Comparison of ENCODE assay signal across 10 cellular contexts in genomic region chr15:45112592-45113379, GRCh38. TPM values are rescaled to one million over a fixed set of nuclear protein-coding genes. Genes with fewer than 3 reads are reported as not detected.
A peak's percentile ranks its signal among the peaks of the same experiment; 100 is the strongest.
DNase-seq lines count a peak whose midpoint lies in the region; ATAC-seq and TF ChIP-seq lines count a peak whose summit lies in the region.
"Had no signal": no experiment of that assay in that cellular context is flagged by ENCODE, and none has a peak within 500 bp of the region (broad histone marks: within the 10 kb centered on the region; RNA-seq: fewer than 3 reads in every experiment).

No MANE protein-coding gene starts in this region.

- peak; percentile 27 for ATAC-seq in SK-N-SH treated with all-trans-retinoic acid at 6 μM for 48 hours
- no peak for ATAC-seq in GM19324 (IDR thresholded peaks at IDR 0.05; ENCODE audit: low FRiP score, unreplicated experiment)

- H3K4me1 ChIP-seq in hepatocyte (ENCODE audit: insufficient read depth) (peaks cover 20% of the 10 kb centered on the region), PC-9 (replicated peaks; ENCODE audit: insufficient read depth) (no peaks in the 10 kb centered on the region)

- 4% methylated on average over 50 of the region's 57 CpGs for WGBS in hepatocyte (ENCODE audit: low lambda C conversion rate, missing lambda C conversion rate)

- H3K36me3 ChIP-seq in hepatocyte (replicated peaks; ENCODE audit: insufficient read depth, low read depth), result no peaks in the 10 kb centered on the region
- no peaks in the 10 kb centered on the region for H3K36me3 ChIP-seq in PC-9 (ENCODE audit: low read depth)

- H3F3A ChIP-seq in PC-9 (ENCODE audit: insufficient read depth, low read depth), result no peaks in the 10 kb centered on the region

- no peaks in the 10 kb centered on the region for H3K9me3 ChIP-seq in hepatocyte (ENCODE audit: low read depth)
- H3K9me3 ChIP-seq in PC-9 (ENCODE audit: insufficient read depth, low read depth), result no peaks in the 10 kb centered on the region

- CTCF ChIA-PET in PC-9 (lab: Charles Lee), result no interaction called here

- H3K79me2 ChIP-seq in hepatocyte, result no peaks in the 10 kb centered on the region
- H3K79me2 ChIP-seq in PC-9 (ENCODE audit: low read depth), result no peaks in the 10 kb centered on the region

- POLR2A ChIA-PET in PC-9 (lab: Charles Lee; ENCODE audit: unreplicated experiment), result interaction anchor here (0.5 kb wide), 1 partner anchor 11 kb away, joined by 3 read pairs; no protein-coding TSS in a partner anchor

- no peak overlapping the region for H3K27ac ChIP-seq in hepatocyte
- no peak overlapping the region for H3K27ac ChIP-seq in PC-9

- peaks cover 83% of the 10 kb centered on the region for H3K27me3 ChIP-seq in hepatocyte
- H3K27me3 ChIP-seq in PC-9 (ENCODE audit: insufficient read depth, low read depth), result peaks cover 3% of the 10 kb centered on the region; the same call in 1 of the 2 replicates

- DNase-seq in NCI-H748 (lab: John Stamatoyannopoulos, UW; ENCODE audit: unreplicated experiment) (peak; percentile 28), NCI-H748 treated with DMSO at 0.1 percent for 48 hours (lab: John Stamatoyannopoulos, UW) (no peak), hepatocyte (ENCODE audit: low spot score) (peak; percentile 35), retina (peak; percentile 75), PC-9 (no peak)
- DNase-seq in activated effector memory CD4-positive, alpha-beta T cell treated with anti-CD3 and anti-CD28 coated beads, Interleukin-2, amount 50 U/mL, for 16 hours, result no peak
- DNase-seq: NCI-H1436 had no signal

- H2AFZ ChIP-seq in hepatocyte (peak overlapping the region; percentile 11), PC-9 (no peak overlapping the region)

- H4K20me1 ChIP-seq in hepatocyte (ENCODE audit: insufficient read depth, poor library complexity, severe bottlenecking) (no peaks in the 10 kb centered on the region), PC-9 (ENCODE audit: insufficient read depth) (no peaks in the 10 kb centered on the region)

- H3K9me2 ChIP-seq in hepatocyte (replicated peaks; ENCODE audit: insufficient read depth) (no peaks in the 10 kb centered on the region), PC-9 (ENCODE audit: insufficient read depth) (no peaks in the 10 kb centered on the region)

- intact Hi-C loops in PC-9 (cut with micrococcal nuclease; ENCODE audit: unreplicated experiment), result no loop called here

- H3K4me2 ChIP-seq in hepatocyte, result peak overlapping the region; percentile 89
- no peak overlapping the region for H3K4me2 ChIP-seq in PC-9

- no TSS peak for BruUV-seq in PC-9 (replicated peaks; lab: Mats Ljungman, UMichigan)

- no peak for TF ChIP-seq CTCF in hepatocyte (IDR thresholded peaks at IDR 0.05; ENCODE audit: poor library complexity)
- TF ChIP-seq CTCF in PC-9 (conservative IDR thresholded peaks at IDR 0.05), result no peak

- H3K4me3 ChIP-seq in hepatocyte (no peak overlapping the region), PC-9 (no peak overlapping the region)

TF ChIP-seq in SK-N-SH treated with all-trans-retinoic acid at 6 μM for 48 hours, 23 proteins besides CTCF, POLR2A, EP300 and RAD21 (continues in another document):
- TF ChIP-seq CSDC2 (CRISPR knock-in tag; IDR thresholded peaks at IDR 0.05) (no peak), ISL1 (CRISPR knock-in tag; IDR thresholded peaks at IDR 0.05) (no peak), OSR1 (CRISPR knock-in tag; IDR thresholded peaks at IDR 0.05) (no peak), ZNF70 (CRISPR knock-in tag; IDR thresholded peaks at IDR 0.05) (no peak), ZNF8 (CRISPR knock-in tag; IDR thresholded peaks at IDR 0.05) (no peak), TSHZ2 (CRISPR knock-in tag; IDR thresholded peaks at IDR 0.05) (no peak), ZNF565 (CRISPR knock-in tag; conservative IDR thresholded peaks at IDR 0.05; ENCODE audit: low read depth) (no peak), PPARA (CRISPR knock-in tag; IDR thresholded peaks at IDR 0.05; ENCODE audit: borderline replicate concordance) (no peak), TCF4 (CRISPR knock-in tag; IDR thresholded peaks at IDR 0.05; ENCODE audit: borderline replicate concordance) (no peak), RARB (CRISPR knock-in tag; IDR thresholded peaks at IDR 0.05) (no peak), POU6F1 (CRISPR knock-in tag; IDR thresholded peaks at IDR 0.05; ENCODE audit: borderline replicate concordance, low read depth) (no peak), CREB5 (CRISPR knock-in tag; IDR thresholded peaks at IDR 0.05; ENCODE audit: low read depth) (no peak)
- TF ChIP-seq, protein P1, sequence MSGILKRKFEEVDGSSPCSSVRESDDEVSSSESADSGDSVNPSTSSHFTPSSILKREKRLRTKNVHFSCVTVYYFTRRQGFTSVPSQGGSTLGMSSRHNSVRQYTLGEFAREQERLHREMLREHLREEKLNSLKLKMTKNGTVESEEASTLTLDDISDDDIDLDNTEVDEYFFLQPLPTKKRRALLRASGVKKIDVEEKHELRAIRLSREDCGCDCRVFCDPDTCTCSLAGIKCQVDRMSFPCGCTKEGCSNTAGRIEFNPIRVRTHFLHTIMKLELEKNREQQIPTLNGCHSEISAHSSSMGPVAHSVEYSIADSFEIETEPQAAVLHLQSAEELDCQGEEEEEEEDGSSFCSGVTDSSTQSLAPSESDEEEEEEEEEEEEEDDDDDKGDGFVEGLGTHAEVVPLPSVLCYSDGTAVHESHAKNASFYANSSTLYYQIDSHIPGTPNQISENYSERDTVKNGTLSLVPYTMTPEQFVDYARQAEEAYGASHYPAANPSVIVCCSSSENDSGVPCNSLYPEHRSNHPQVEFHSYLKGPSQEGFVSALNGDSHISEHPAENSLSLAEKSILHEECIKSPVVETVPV (CRISPR knock-in tag; IDR thresholded peaks at IDR 0.05), result no peak

RNA-seq across cellular contexts. Expression of gene DUOX2, which starts 1.2 kb away (rescaled TPM):
- 34.2 and 37.4 TPM in 2 replicates for total RNA-seq in hepatocyte
- polyA plus RNA-seq in hepatocyte, result 21.4 and 25.8 TPM in 2 replicates
- total RNA-seq in PC-9 (2021), result 0.10 TPM in 1 of 2 replicates, not detected in the other

RNA-seq across cellular contexts. Expression of gene DUOXA2, which starts 1.3 kb away (rescaled TPM):
- 13.8 and 24.6 TPM in 2 replicates for total RNA-seq in hepatocyte
- 35.8 and 40.1 TPM in 2 replicates for polyA plus RNA-seq in hepatocyte
- total RNA-seq in PC-9 (2021), result not detected in 2 replicates
- total RNA-seq: mononuclear cell had no signal

RNA-seq across cellular contexts. Expression of gene DUOXA1, which starts 16.9 kb away (rescaled TPM):
- total RNA-seq in hepatocyte (7.5 and 10.9 TPM in 2 replicates), PC-9 (2021) (0.33 and 0.75 TPM in 2 replicates)
- polyA plus RNA-seq in hepatocyte, result 6.3 and 15.2 TPM in 2 replicates

RNA-seq across cellular contexts. Expression of gene DUOX1, which starts 17.0 kb away (rescaled TPM):
- 3.3 and 3.8 TPM in 2 replicates for total RNA-seq in hepatocyte
- 4.3 and 7.7 TPM in 2 replicates for polyA plus RNA-seq in hepatocyte
- 0.08 TPM in 1 of 2 replicates, not detected in the other for total RNA-seq in PC-9 (2021)

Comparison
In these comparisons a context has a peak if more than half of its experiments do, and no peak if none do; other contexts are left out.
1. DNase-seq: peak in NCI-H748 (single experiment), hepatocyte (single experiment) and retina (single experiment); none in NCI-H748 treated with DMSO at 0.1 percent for 48 hours (single experiment), activated effector memory CD4-positive, alpha-beta T cell treated with anti-CD3 and anti-CD28 coated beads, Interleukin-2, amount 50 U/mL, for 16 hours (single experiment) and PC-9 (0 of 2).
2. RNA of gene DUOX2, which starts 1.2 kb away (total RNA-seq): 34.2 to 37.4 TPM in hepatocyte; 0.10 TPM in PC-9; every median in the first group is over 10 times any median in the second.
3. RNA of gene DUOXA2, which starts 1.3 kb away (total RNA-seq): 13.8 to 24.6 TPM in hepatocyte; not detected in PC-9; every median in the first group is over 10 times any median in the second.